ENCODE assay signal across 8 cellular contexts in genomic region chrX:1537031-1537715, GRCh38.
A peak's percentile ranks its signal among the peaks of the same experiment; 100 is the strongest.
DNase-seq lines count a peak whose midpoint lies in the region; ATAC-seq and TF ChIP-seq lines count a peak whose summit lies in the region.

P2RY8 (minus strand) TSS chrX:1537185; CDS start chrX:1466558, 70,627 bp downstream.

- TF ChIP-seq POLR2A in Raji (IDR thresholded peaks at IDR 0.05; ENCODE audit: insufficient read depth, low read depth, low read length) = peak; percentile 95

- peak; percentile 68 for ATAC-seq in GM18909 (IDR thresholded peaks at IDR 0.05; ENCODE audit: poor library complexity, unreplicated experiment)
- peak; percentile 57 for ATAC-seq in HG03135 (IDR thresholded peaks at IDR 0.05; ENCODE audit: unreplicated experiment)

- DNase-seq in AML-193 (lab: John Stamatoyannopoulos, UW) (peak; percentile 82 to 84), iris pigment epithelial cell (ENCODE audit: low read depth) (peak; percentile 16), foreskin melanocyte (no peak)
- DNase-seq in activated T-helper 9 cell treated with anti-CD3 and anti-CD28 coated beads, Interleukin-2, amount 50 U/mL, for 16 hours (ENCODE audit: low read depth) = peak; percentile 68
- peak; percentile 58 for DNase-seq in stimulated activated CD8-positive, alpha-beta memory T cell treated with anti-CD3 and anti-CD28 coated beads, Interleukin-15, amount 100 ng/mL, for 1 hour (ENCODE audit: low read depth)
